Comparison of ENCODE assay signal across 17 cellular contexts in the genomic region with DNA sequence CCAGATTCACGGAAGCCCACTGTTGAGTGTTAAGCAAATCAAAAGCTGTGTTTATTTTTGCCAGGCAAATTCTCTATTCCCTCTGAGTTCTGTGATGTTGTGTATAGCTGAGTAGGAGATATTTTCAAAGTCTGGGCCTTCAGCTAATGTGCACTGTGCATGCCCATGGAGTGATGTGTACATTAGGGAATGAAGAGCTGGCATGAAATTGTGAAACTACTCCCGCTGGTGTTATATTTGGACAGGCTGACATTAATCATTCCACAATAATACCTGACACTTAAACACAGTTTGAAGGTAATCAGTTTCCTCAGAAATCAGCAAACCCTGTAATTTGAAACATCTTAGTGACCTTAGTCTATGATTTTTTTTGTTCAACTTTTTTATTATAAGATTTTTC.
A peak's percentile ranks its signal among the peaks of the same experiment; 100 is the strongest.
DNase-seq lines count a peak whose midpoint lies in the region; ATAC-seq and FAIRE-seq lines count a peak whose summit lies in the region.
"Had no signal": no experiment of that assay in that cellular context is flagged by ENCODE, and none has a peak within 500 bp of the region (broad histone marks: within the 10 kb centered on the region; RNA-seq: fewer than 3 reads in every experiment).

No MANE protein-coding gene starts in this region.

- H3K9me2 ChIP-seq in GM23248 (ENCODE audit: insufficient read depth) = no peaks in the 10 kb centered on the region

- no peak overlapping the region for H3K4me3 ChIP-seq in GM23248
- no peak overlapping the region for H3K4me3 ChIP-seq in adipocyte (ENCODE audit: low read length)

- H3K9ac ChIP-seq in GM23248 = no peak overlapping the region
- no peak overlapping the region for H3K9ac ChIP-seq in adipocyte (ENCODE audit: low read length)

- WGBS in GM23248 (ENCODE audit: low coverage in 1 of 2, low lambda C conversion rate in 2 of 2, missing lambda C conversion rate in 2 of 2), 2 experiments = 6 to 9% methylated on average over 2 of the region's 2 CpGs

- FAIRE-seq in islet of Langerhans (lab: Jason Lieb, UNC) = peak; percentile 79

- no peaks in the 10 kb centered on the region for H3F3A ChIP-seq in GM23248 (ENCODE audit: insufficient read depth)

- no peaks in the 10 kb centered on the region for H3K36me3 ChIP-seq in GM23248 (ENCODE audit: low read depth)
- H3K36me3 ChIP-seq in adipocyte (ENCODE audit: control insufficient read depth, insufficient read depth, low read length, severe bottlenecking) = no peaks in the 10 kb centered on the region

- DNase-seq in GM23248 (peak; percentile 10), NCI-H146 (lab: John Stamatoyannopoulos, UW) (peak; percentile 51), adipocyte (ENCODE audit: low read depth) (peak; percentile 57), T-helper 9 cell (no peak)
- no peak for DNase-seq in stimulated activated naive CD8-positive, alpha-beta T cell treated with anti-CD3 and anti-CD28 coated beads, Interleukin-15, amount 100 ng/mL, for 72 hours
- DNase-seq: ACHN; CD4-positive, alpha-beta memory T cell; EL; GOT3; Karpas-422; NCI-H1694; NCI-H524 treated with DMSO at 0.1 percent for 48 hours; PC-3 had no signal

- H3K27me3 ChIP-seq in GM23248 (replicated peaks; ENCODE audit: insufficient read depth) = no peaks in the 10 kb centered on the region
- H3K27me3 ChIP-seq in adipocyte (replicated peaks; ENCODE audit: control insufficient read depth, insufficient read depth, low read length) = peaks cover 15% of the 10 kb centered on the region

- no peak overlapping the region for H3K4me2 ChIP-seq in GM23248 (ENCODE audit: unreplicated experiment)

- H2AFZ ChIP-seq in GM23248 = no peak overlapping the region

- H3K9me3 ChIP-seq in GM23248 (ENCODE audit: low read depth) = no peaks in the 10 kb centered on the region
- no peaks in the 10 kb centered on the region for H3K9me3 ChIP-seq in adipocyte (ENCODE audit: control insufficient read depth, low read length)

- no peaks in the 10 kb centered on the region for H4K20me1 ChIP-seq in GM23248 (ENCODE audit: insufficient read depth)

- no peak overlapping the region for H3K27ac ChIP-seq in GM23248

- H3K79me2 ChIP-seq in GM23248 (ENCODE audit: insufficient read depth) = no peaks in the 10 kb centered on the region

- ATAC-seq in HG03469 (IDR thresholded peaks at IDR 0.05; ENCODE audit: unreplicated experiment) (no peak), HG02588 (IDR thresholded peaks at IDR 0.05; ENCODE audit: unreplicated experiment) (no peak)
- ATAC-seq in stimulated activated naive CD8-positive, alpha-beta T cell treated with anti-CD3 and anti-CD28 coated beads, Interleukin-15, amount 100 ng/mL, for 72 hours = no peak
- ATAC-seq: PC-3 had no signal

- H3K9me3 Mint-ChIP-seq in stimulated activated naive CD8-positive, alpha-beta T cell treated with anti-CD3 and anti-CD28 coated beads, Interleukin-15, amount 100 ng/mL, for 72 hours = no peaks in the 10 kb centered on the region
- H3K9me3 Mint-ChIP-seq: CD4-positive, alpha-beta memory T cell had no signal

- peaks cover 3% of the 10 kb centered on the region for H3K4me1 Mint-ChIP-seq in stimulated activated naive CD8-positive, alpha-beta T cell treated with anti-CD3 and anti-CD28 coated beads, Interleukin-15, amount 100 ng/mL, for 72 hours
- H3K4me1 Mint-ChIP-seq: B cell; CD4-positive, alpha-beta memory T cell had no signal

- in situ Hi-C loops in GM23248 (cut with MboI) = no loop called here

- H3K4me1 ChIP-seq in GM23248 (ENCODE audit: insufficient read depth) (no peaks in the 10 kb centered on the region), adipocyte (ENCODE audit: control insufficient read depth, insufficient read depth, low read length) (no peaks in the 10 kb centered on the region)

- no peak overlapping the region for H3K27ac Mint-ChIP-seq in stimulated activated naive CD8-positive, alpha-beta T cell treated with anti-CD3 and anti-CD28 coated beads, Interleukin-15, amount 100 ng/mL, for 72 hours
- H3K27ac Mint-ChIP-seq: B cell; CD4-positive, alpha-beta memory T cell had no signal

- H3K27me3 Mint-ChIP-seq in stimulated activated naive CD8-positive, alpha-beta T cell treated with anti-CD3 and anti-CD28 coated beads, Interleukin-15, amount 100 ng/mL, for 72 hours = no peaks in the 10 kb centered on the region

- no peak overlapping the region for H3K4me3 Mint-ChIP-seq in stimulated activated naive CD8-positive, alpha-beta T cell treated with anti-CD3 and anti-CD28 coated beads, Interleukin-15, amount 100 ng/mL, for 72 hours
- H3K4me3 Mint-ChIP-seq: B cell; CD4-positive, alpha-beta memory T cell had no signal

Comparison
In these comparisons a context has a peak if more than half of its experiments do, and no peak if none do; other contexts are left out.
1. DNase-seq: peak in GM23248 (single experiment), NCI-H146 (single experiment) and adipocyte (single experiment); none in stimulated activated naive CD8-positive, alpha-beta T cell treated with anti-CD3 and anti-CD28 coated beads, Interleukin-15, amount 100 ng/mL, for 72 hours (0 of 2) and T-helper 9 cell (single experiment).